In genomic region chr1:160811147-160811546, GRCh38 we compare ENCODE assay signal across 1 cellular context.
TF ChIP-seq lines count a peak whose summit lies in the region.

No MANE protein-coding gene starts in this region.

TF ChIP-seq in H1, 55 proteins besides CTCF, POLR2A, EP300 and RAD21 (continued from another document):
- no peak for TF ChIP-seq CHD7 (IDR thresholded peaks at IDR 0.05; ENCODE audit: insufficient replicate concordance, low read length)
- TF ChIP-seq GTF2F1 (IDR thresholded peaks at IDR 0.05; ENCODE audit: borderline replicate concordance, low read depth, low read length): no peak
- no peak for TF ChIP-seq SIX5 (IDR thresholded peaks at IDR 0.05; ENCODE audit: low read depth, low read length)
- TF ChIP-seq SP2 (IDR thresholded peaks at IDR 0.05; ENCODE audit: low read length): no peak
- TF ChIP-seq MAX (IDR thresholded peaks at IDR 0.05): no peak
- no peak for TF ChIP-seq PHF8 (conservative IDR thresholded peaks at IDR 0.05; ENCODE audit: low read depth, low read length)
- TF ChIP-seq BCL11A (IDR thresholded peaks at IDR 0.05; ENCODE audit: low read depth in 2 of 2, low read length in 2 of 2): no peak
- no peak for TF ChIP-seq SRF (IDR thresholded peaks at IDR 0.05; ENCODE audit: low read depth, low read length)
- TF ChIP-seq RNF2 (IDR thresholded peaks at IDR 0.05; ENCODE audit: borderline replicate concordance, low read depth, low read length, missing control alignments, poor library complexity, severe bottlenecking): no peak
- no peak for TF ChIP-seq FOSL1 (IDR thresholded peaks at IDR 0.05; ENCODE audit: insufficient read depth, low read depth, low read length)
- no peak for TF ChIP-seq TAF7 (optimal IDR thresholded peaks at IDR 0.05; ENCODE audit: borderline replicate concordance, low read depth, low read length)
- no peak for TF ChIP-seq POU5F1 (IDR thresholded peaks at IDR 0.05; ENCODE audit: low read depth, low read length)
- no peak for TF ChIP-seq SP4 (IDR thresholded peaks at IDR 0.05; ENCODE audit: low read length)
- TF ChIP-seq RFX5 (IDR thresholded peaks at IDR 0.05; ENCODE audit: borderline replicate concordance, low read depth, low read length): no peak
- no peak for TF ChIP-seq SP1 (IDR thresholded peaks at IDR 0.05; ENCODE audit: low read depth, low read length)
- TF ChIP-seq ASH2L (IDR thresholded peaks at IDR 0.05; ENCODE audit: low read length): no peak
